ENCODE assay signal across 31 cellular contexts in genomic region chr2:144367030-144367429, GRCh38.
"Had no signal": no experiment of that assay in that cellular context is flagged by ENCODE, and none has a peak within 500 bp of the region (broad histone marks: within the 10 kb centered on the region; RNA-seq: fewer than 3 reads in every experiment).

No MANE protein-coding gene starts in this region.

- H3K36me3 Mint-ChIP-seq: activated naive CD8-positive, alpha-beta T cell; brain had no signal

- H3K27me3 Mint-ChIP-seq: activated CD8-positive, alpha-beta T cell treated with anti-CD3 and anti-CD28 coated beads for 36 hours; activated naive CD8-positive, alpha-beta T cell; activated T-helper 17 cell treated with anti-CD3 and anti-CD28 coated beads, Interleukin-2, amount 50 U/mL, for 72 hours; brain had no signal

- DNase-seq: activated B cell treated with CpG ODN at 0.5 μM for 24 hours; activated CD4-positive, alpha-beta T cell treated with anti-CD3 and anti-CD28 coated beads for 48 hours; activated CD4-positive, alpha-beta T cell treated with anti-CD3 and anti-CD28 coated beads, Interleukin-2, amount 50 U/mL, for 1 hour; activated CD4-positive, alpha-beta T cell treated with anti-CD3 and anti-CD28 coated beads, Interleukin-2, amount 50 U/mL, for 48 hours; activated CD8-positive, alpha-beta memory T cell treated with anti-CD3 and anti-CD28 coated beads for 24 hours; activated CD8-positive, alpha-beta T cell treated with anti-CD3 and anti-CD28 coated beads for 36 hours; activated effector memory CD4-positive, alpha-beta T cell treated with Interleukin-2 at 50 U/mL for 16 hours; activated gamma-delta T cell treated with Interleukin-2 at 50 U/mL for 16 hours; activated naive CD4-positive, alpha-beta T cell treated with anti-CD3 and anti-CD28 coated beads, Interleukin-2, amount 50 U/mL, for 16 hours; activated naive CD4-positive, alpha-beta T cell treated with Interleukin-2 at 50 U/mL for 16 hours; activated T-cell treated with anti-CD3 and anti-CD28 coated beads, Interleukin-2, amount 50 U/mL, for 4 hours; amniotic stem cell; aorta; central memory CD4-positive, alpha-beta T cell; cerebellar nuclear complex; colonic mucosa; effector CD8-positive, alpha-beta T cell; esophagus squamous epithelium; foreskin fibroblast; T-helper 1 cell; T-helper 17 cell; T1000; WERI-Rb-1 had no signal

- H3K4me1 Mint-ChIP-seq: activated B cell treated with CpG ODN at 0.5 μM for 24 hours; activated T-helper 17 cell treated with anti-CD3 and anti-CD28 coated beads, Interleukin-2, amount 50 U/mL, for 72 hours; brain; T-helper 17 cell had no signal

- H3K27ac Mint-ChIP-seq: activated B cell treated with CpG ODN at 0.5 μM for 24 hours; activated CD8-positive, alpha-beta T cell treated with anti-CD3 and anti-CD28 coated beads for 36 hours; activated naive CD8-positive, alpha-beta T cell; activated T-helper 17 cell treated with anti-CD3 and anti-CD28 coated beads, Interleukin-2, amount 50 U/mL, for 72 hours; brain; T-helper 17 cell; T-helper 2 cell treated with Interferon-gamma antibody and Interleukin-4, amounts not matched to agents 5 μg/mL and 100 μg/mL, for 36 hours had no signal

- H3K9me3 Mint-ChIP-seq: activated B cell treated with CpG ODN at 0.5 μM for 24 hours; activated CD8-positive, alpha-beta T cell treated with anti-CD3 and anti-CD28 coated beads for 36 hours; activated T-cell treated with anti-CD3 and anti-CD28 coated beads, Interleukin-2, amount 50 U/mL, for 4 hours; brain; T-helper 2 cell treated with Interferon-gamma antibody and Interleukin-4, amounts not matched to agents 5 μg/mL and 100 μg/mL, for 36 hours had no signal

- H3K4me1 ChIP-seq: breast epithelium, colonic mucosa, esophagus squamous epithelium had no signal

- H3K4me3 ChIP-seq: breast epithelium, cardiac muscle cell, colonic mucosa, esophagus squamous epithelium had no signal

- H3K36me3 ChIP-seq: breast epithelium, cardiac muscle cell, colonic mucosa, esophagus squamous epithelium, WERI-Rb-1 had no signal

- H3K9me3 ChIP-seq: breast epithelium, colonic mucosa, esophagus squamous epithelium had no signal

- H3K27me3 ChIP-seq: breast epithelium, cardiac muscle cell, colonic mucosa, esophagus squamous epithelium had no signal

- H3K27ac ChIP-seq: breast epithelium, cardiac muscle cell, colonic mucosa, epithelial cell of prostate, esophagus squamous epithelium, WERI-Rb-1 had no signal

- H3K4me3 Mint-ChIP-seq: activated B cell treated with CpG ODN at 0.5 μM for 24 hours; activated CD8-positive, alpha-beta T cell treated with anti-CD3 and anti-CD28 coated beads for 36 hours; activated naive CD8-positive, alpha-beta T cell; activated T-cell treated with anti-CD3 and anti-CD28 coated beads, Interleukin-2, amount 50 U/mL, for 4 hours; activated T-helper 17 cell treated with anti-CD3 and anti-CD28 coated beads, Interleukin-2, amount 50 U/mL, for 72 hours; brain; T-helper 17 cell; T-helper 2 cell treated with Interferon-gamma antibody and Interleukin-4, amounts not matched to agents 5 μg/mL and 100 μg/mL, for 36 hours had no signal

- ATAC-seq: activated CD4-positive, CD25-positive, alpha-beta regulatory T cell treated with anti-CD3 and anti-CD28 coated beads, Interleukin-2, amount 50 U/mL, for 24 hours; activated CD8-positive, alpha-beta T cell treated with anti-CD3 and anti-CD28 coated beads for 36 hours; activated T-cell treated with anti-CD3 and anti-CD28 coated beads, Interleukin-2, amount 50 U/mL, for 4 hours; activated T-helper 17 cell treated with anti-CD3 and anti-CD28 coated beads, Interleukin-2, amount 50 U/mL, for 72 hours; T-helper 17 cell had no signal
